In the genomic region with DNA sequence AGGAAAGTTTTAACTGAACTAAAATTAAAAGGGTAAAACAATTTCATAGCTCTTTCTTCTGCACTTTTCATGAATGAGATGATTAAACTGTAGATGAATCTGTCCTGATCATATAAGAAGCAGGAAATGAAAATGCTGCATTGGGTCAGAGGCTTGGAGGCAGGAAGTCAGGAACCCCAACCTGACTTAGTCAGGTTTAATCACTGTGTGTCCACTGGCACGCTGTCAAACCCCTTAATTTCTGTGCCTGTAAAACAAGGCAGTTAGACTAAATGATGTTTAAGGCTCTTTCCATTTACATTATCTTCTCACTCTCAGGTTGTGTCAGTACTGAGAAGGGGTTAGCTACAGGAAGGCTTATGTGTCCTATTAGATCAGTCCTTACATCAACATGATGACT, we compare ENCODE assay signal across 23 cellular contexts.
DNase-seq lines count a peak whose midpoint lies in the region; FAIRE-seq and TF ChIP-seq lines count a peak whose summit lies in the region.
"Had no signal": no experiment of that assay in that cellular context is flagged by ENCODE, and none has a peak within 500 bp of the region (broad histone marks: within the 10 kb centered on the region; RNA-seq: fewer than 3 reads in every experiment).

No MANE protein-coding gene starts in this region.

- no peak for TF ChIP-seq CTCF in astrocyte (IDR thresholded peaks at IDR 0.05; ENCODE audit: insufficient read depth, low read depth, low read length)
- TF ChIP-seq CTCF in CD14-positive monocyte (IDR thresholded peaks at IDR 0.05), result no peak
- TF ChIP-seq CTCF in GM13976 (IDR thresholded peaks at IDR 0.05; ENCODE audit: borderline replicate concordance, control extremely low read depth, extremely low read depth, insufficient read depth, missing control alignments), result no peak

- H3K9me3 ChIP-seq in astrocyte (ENCODE audit: insufficient read depth, low read depth, low read length), result no peaks in the 10 kb centered on the region
- H3K9me3 ChIP-seq: gastroesophageal sphincter, HAP-1, right lobe of liver had no signal

- no peaks in the 10 kb centered on the region for H3K27me3 ChIP-seq in astrocyte (ENCODE audit: insufficient read depth, low read length)
- H3K27me3 ChIP-seq: brain microvascular endothelial cell, gastroesophageal sphincter, right lobe of liver had no signal

- H3K27ac Mint-ChIP-seq in astrocyte (ENCODE audit: unreplicated experiment) (no peak overlapping the region), CD14-positive monocyte (no peak overlapping the region)
- H3K27ac Mint-ChIP-seq: activated B cell treated with CpG ODN at 0.5 μM for 24 hours; activated CD8-positive, alpha-beta memory T cell treated with anti-CD3 and anti-CD28 coated beads, Interleukin-2, amount 10 ng/mL, durations not matched to agents 7 days and 5 days; activated naive CD4-positive, alpha-beta T cell treated with anti-CD3 and anti-CD28 coated beads for 36 hours; CD4-positive, alpha-beta T cell; type B pancreatic cell had no signal

- no peaks in the 10 kb centered on the region for H3K9me3 Mint-ChIP-seq in astrocyte (ENCODE audit: unreplicated experiment)
- H3K9me3 Mint-ChIP-seq in CD14-positive monocyte, result peaks cover 0 to 11% (median 0%) of the 10 kb centered on the region in 7 donors
- H3K9me3 Mint-ChIP-seq: activated B cell treated with CpG ODN at 0.5 μM for 24 hours; activated naive CD4-positive, alpha-beta T cell treated with anti-CD3 and anti-CD28 coated beads for 36 hours; neural crest cell; type B pancreatic cell had no signal

- intact Hi-C loops in CD14-positive monocyte (cut with micrococcal nuclease), result no loop called here

- in situ Hi-C loops in GM13976 (cut with MboI; ENCODE audit: low sequenced_read_pairs, unreplicated experiment), result no loop called here

- no peaks in the 10 kb centered on the region for H3K79me2 ChIP-seq in astrocyte (ENCODE audit: insufficient read depth, low read length)

- H3K36me3 Mint-ChIP-seq in astrocyte (ENCODE audit: low read depth, unreplicated experiment) (no peaks in the 10 kb centered on the region), CD14-positive monocyte (no peaks in the 10 kb centered on the region)
- H3K36me3 Mint-ChIP-seq: activated CD8-positive, alpha-beta memory T cell treated with anti-CD3 and anti-CD28 coated beads, Interleukin-2, amount 10 ng/mL, durations not matched to agents 7 days and 5 days; type B pancreatic cell had no signal

- peak overlapping the region; percentile 35 for H3K4me2 ChIP-seq in astrocyte (ENCODE audit: low read length)

- peak; percentile 1 for DNase-seq in NCI-H2029 (lab: John Stamatoyannopoulos, UW)
- no peak for DNase-seq in NCI-H2029 treated with DMSO at 0.1 percent for 48 hours (lab: John Stamatoyannopoulos, UW)
- peak; percentile 58 for DNase-seq in LHCN-M2 (ENCODE audit: low read depth)
- peak; percentile 54 for DNase-seq in astrocyte (ENCODE audit: low read depth)
- peak; percentile 43 for DNase-seq in renal cortical epithelial cell (ENCODE audit: low read depth)
- DNase-seq in CD14-positive monocyte (ENCODE audit: low spot score), result no peak
- no peak for DNase-seq in GM13976 (ENCODE audit: low spot score)
- no peak for DNase-seq in stimulated activated CD4-positive, alpha-beta T cell treated with anti-CD3 and anti-CD28 coated beads, Interleukin-1b, Interleukin-23, amount 100 ng/mL, for 48 hours
- DNase-seq: activated B cell treated with CpG ODN at 0.5 μM for 24 hours; activated CD8-positive, alpha-beta memory T cell treated with anti-CD3 and anti-CD28 coated beads, Interleukin-2, amount 10 ng/mL, durations not matched to agents 7 days and 5 days; activated naive CD4-positive, alpha-beta T cell treated with anti-CD3 and anti-CD28 coated beads for 36 hours; brain microvascular endothelial cell; CD4-positive, alpha-beta T cell; effector memory CD4-positive, alpha-beta T cell; mesendoderm; NCI-H2171 treated with DMSO at 0.1 percent for 48 hours; right lobe of liver; stimulated activated CD4-positive, alpha-beta T cell treated with anti-CD3 and anti-CD28 coated beads, Interleukin-4, amount 100 ng/mL, for 24 hours had no signal

- H3K9ac ChIP-seq in astrocyte (ENCODE audit: low read length), result no peak overlapping the region

- no peak overlapping the region for H2AFZ ChIP-seq in astrocyte (ENCODE audit: low read depth, low read length)

- no peak overlapping the region for H3K4me3 Mint-ChIP-seq in astrocyte (ENCODE audit: unreplicated experiment)
- H3K4me3 Mint-ChIP-seq in CD14-positive monocyte, result no peak overlapping the region
- H3K4me3 Mint-ChIP-seq: activated B cell treated with CpG ODN at 0.5 μM for 24 hours; activated CD8-positive, alpha-beta memory T cell treated with anti-CD3 and anti-CD28 coated beads, Interleukin-2, amount 10 ng/mL, durations not matched to agents 7 days and 5 days; activated naive CD4-positive, alpha-beta T cell treated with anti-CD3 and anti-CD28 coated beads for 36 hours; CD4-positive, alpha-beta T cell; neural crest cell; type B pancreatic cell had no signal

- H3K27me3 Mint-ChIP-seq in astrocyte (ENCODE audit: low read depth, unreplicated experiment), result no peaks in the 10 kb centered on the region
- no peaks in the 10 kb centered on the region for H3K27me3 Mint-ChIP-seq in CD14-positive monocyte (ENCODE audit: low read depth in 3 of 3)
- H3K27me3 Mint-ChIP-seq: activated B cell treated with CpG ODN at 0.5 μM for 24 hours; activated CD8-positive, alpha-beta memory T cell treated with anti-CD3 and anti-CD28 coated beads, Interleukin-2, amount 10 ng/mL, durations not matched to agents 7 days and 5 days; type B pancreatic cell had no signal

- FAIRE-seq in astrocyte (lab: Jason Lieb, UNC), result no peak

- H3K27ac ChIP-seq in astrocyte (ENCODE audit: low read depth, low read length), result peak overlapping the region; percentile 12
- H3K27ac ChIP-seq: 22Rv1, brain microvascular endothelial cell, gastroesophageal sphincter, right lobe of liver had no signal

- no peaks in the 10 kb centered on the region for H4K20me1 ChIP-seq in astrocyte (ENCODE audit: insufficient read depth, low read length)

- H3K4me3 ChIP-seq in astrocyte (ENCODE audit: insufficient read depth, low read depth, low read length), result no peak overlapping the region
- H3K4me3 ChIP-seq: gastroesophageal sphincter, HAP-1, right lobe of liver had no signal

- H3K36me3 ChIP-seq in astrocyte (ENCODE audit: insufficient read depth, low read length), result no peaks in the 10 kb centered on the region
- H3K36me3 ChIP-seq: brain microvascular endothelial cell, gastroesophageal sphincter, HAP-1, right lobe of liver had no signal

- H3K4me1 Mint-ChIP-seq in astrocyte (ENCODE audit: low read depth, unreplicated experiment) (no peaks in the 10 kb centered on the region), CD14-positive monocyte (no peaks in the 10 kb centered on the region)
- H3K4me1 Mint-ChIP-seq: activated B cell treated with CpG ODN at 0.5 μM for 24 hours, neural crest cell had no signal

- no peaks in the 10 kb centered on the region for H3K4me1 ChIP-seq in astrocyte (ENCODE audit: insufficient read depth, low read length)
- H3K4me1 ChIP-seq: gastroesophageal sphincter, HAP-1, right lobe of liver had no signal

Comparison
In these comparisons a context has a peak if more than half of its experiments do, and no peak if none do; other contexts are left out.
1. DNase-seq: peak in NCI-H2029 (single experiment), LHCN-M2 (single experiment), astrocyte (single experiment) and renal cortical epithelial cell (single experiment); none in NCI-H2029 treated with DMSO at 0.1 percent for 48 hours (single experiment), CD14-positive monocyte (single experiment), GM13976 (single experiment) and stimulated activated CD4-positive, alpha-beta T cell treated with anti-CD3 and anti-CD28 coated beads, Interleukin-1b, Interleukin-23, amount 100 ng/mL, for 48 hours (single experiment).